In genomic region chr1:70934197-70934961, GRCh38 we compare ENCODE assay signal across 24 cellular contexts.
A peak's percentile ranks its signal among the peaks of the same experiment; 100 is the strongest.
DNase-seq lines count a peak whose midpoint lies in the region; ATAC-seq and TF ChIP-seq lines count a peak whose summit lies in the region.
"Had no signal": no experiment of that assay in that cellular context is flagged by ENCODE, and none has a peak within 500 bp of the region (broad histone marks: within the 10 kb centered on the region; RNA-seq: fewer than 3 reads in every experiment).

No MANE protein-coding gene starts in this region.

- H3K27ac ChIP-seq in Karpas-422 (ENCODE audit: low read length) (no peak overlapping the region), adrenal gland (no peak overlapping the region)
- H3K27ac ChIP-seq: 22Rv1, SK-N-MC had no signal

- no peaks in the 10 kb centered on the region for H3K9me3 Mint-ChIP-seq in nephron

- H3K79me2 ChIP-seq in Karpas-422 (ENCODE audit: low read length) = no peaks in the 10 kb centered on the region

- no peak overlapping the region for H3K9ac ChIP-seq in Karpas-422 (ENCODE audit: low read length)

- H3K9me2 ChIP-seq in Karpas-422 (replicated peaks; ENCODE audit: insufficient read depth, low read length) = no peaks in the 10 kb centered on the region

- no peaks in the 10 kb centered on the region for H3K9me3 ChIP-seq in Karpas-422 (ENCODE audit: low read length)
- no peaks in the 10 kb centered on the region for H3K9me3 ChIP-seq in adrenal gland (replicated peaks in 1 of 3)

- H3K27ac Mint-ChIP-seq in nephron = peak overlapping the region; percentile 41 to 63 (median 63)
- H3K27ac Mint-ChIP-seq: CD8-positive, alpha-beta memory T cell had no signal

- no peak overlapping the region for H2AFZ ChIP-seq in Karpas-422 (ENCODE audit: low read length)

- intact Hi-C loops in adrenal gland (cut with DNase I) = no loop called here

- no peaks in the 10 kb centered on the region for H3K36me3 ChIP-seq in Karpas-422 (ENCODE audit: insufficient read depth, low read length)
- H3K36me3 ChIP-seq in adrenal gland (replicated peaks in 1 of 2) = no peaks in the 10 kb centered on the region

- H3K4me2 ChIP-seq in Karpas-422 (ENCODE audit: low read depth, low read length, poor library complexity, severe bottlenecking) = no peak overlapping the region

- H4K20me1 ChIP-seq in Karpas-422 (ENCODE audit: insufficient read depth, low read depth, low read length) = no peaks in the 10 kb centered on the region

- H3K4me1 ChIP-seq in Karpas-422 (ENCODE audit: low read length) (no peaks in the 10 kb centered on the region), adrenal gland (replicated peaks in 1 of 2) (peaks cover 2 to 4% of the 10 kb centered on the region in 2 donors)

- no peak for TF ChIP-seq POLR2A in adrenal gland (IDR thresholded peaks at IDR 0.05)

- H3K27me3 ChIP-seq in Karpas-422 (ENCODE audit: low read length) (no peaks in the 10 kb centered on the region), adrenal gland (no peaks in the 10 kb centered on the region)

- WGBS in adrenal gland, 4 donors = 56 to 63% (median 60%) methylated on average over 5 of the region's 5 CpGs

- DNase-seq in NOMO-1 treated with DMSO at 0.1 percent for 48 hours (lab: John Stamatoyannopoulos, UW; ENCODE audit: unreplicated experiment) = peak; percentile 7
- DNase-seq in NOMO-1 (lab: John Stamatoyannopoulos, UW; ENCODE audit: unreplicated experiment in 2 of 2) = no peak
- peak; percentile 2 for DNase-seq in fibroblast of gingiva (ENCODE audit: low read depth)
- DNase-seq in Karpas-422 = no peak
- DNase-seq in adrenal gland = no peak
- DNase-seq in NCI-H1436 treated with DMSO at 0.1 percent for 48 hours (lab: John Stamatoyannopoulos, UW) = no peak
- DNase-seq: ACHN; AML-193; C1 segment of cervical spinal cord; Calu3; CD8-positive, alpha-beta memory T cell; DMS153; KG1; NCI-H1105; NCI-H1694 treated with DMSO at 0.1 percent for 48 hours; NCI-H2081 treated with DMSO at 0.1 percent for 48 hours; NCI-H2171 treated with DMSO at 0.1 percent for 48 hours; NCI-H526; PC-3; SHP77 had no signal

- H3K4me3 Mint-ChIP-seq in nephron = no peak overlapping the region
- H3K4me3 Mint-ChIP-seq: CD8-positive, alpha-beta memory T cell had no signal

- ATAC-seq in GM18867 (IDR thresholded peaks at IDR 0.05; ENCODE audit: unreplicated experiment) = no peak
- ATAC-seq: PC-3 had no signal

- no peak overlapping the region for H3K4me3 ChIP-seq in Karpas-422 (ENCODE audit: low read length)
- no peak overlapping the region for H3K4me3 ChIP-seq in adrenal gland
- H3K4me3 ChIP-seq: SK-N-MC had no signal

- no peaks in the 10 kb centered on the region for H3K4me1 Mint-ChIP-seq in nephron
- H3K4me1 Mint-ChIP-seq: CD8-positive, alpha-beta memory T cell had no signal

- H3K36me3 Mint-ChIP-seq in nephron (ENCODE audit: low read depth) = no peaks in the 10 kb centered on the region
- H3K36me3 Mint-ChIP-seq: CD8-positive, alpha-beta memory T cell had no signal

- H3K27me3 Mint-ChIP-seq in nephron (ENCODE audit: low read depth) = peaks cover 4% of the 10 kb centered on the region
- H3K27me3 Mint-ChIP-seq: CD8-positive, alpha-beta memory T cell had no signal

- no peak for TF ChIP-seq CTCF in nephron (IDR thresholded peaks at IDR 0.05; ENCODE audit: unreplicated experiment in 3 of 3)
- no peak for TF ChIP-seq CTCF in adrenal gland (IDR thresholded peaks at IDR 0.05)

Comparison
In these comparisons a context has a peak if more than half of its experiments do, and no peak if none do; other contexts are left out.
1. DNase-seq: peak in NOMO-1 treated with DMSO at 0.1 percent for 48 hours (single experiment) and fibroblast of gingiva (single experiment); none in NOMO-1 (0 of 2), Karpas-422 (single experiment), adrenal gland (0 of 7) and NCI-H1436 treated with DMSO at 0.1 percent for 48 hours (single experiment).